Comparison of ENCODE assay signal across 13 cellular contexts in genomic region chr6:73985891-73986290, GRCh38.
DNase-seq lines count a peak whose midpoint lies in the region; ATAC-seq and TF ChIP-seq lines count a peak whose summit lies in the region.
"Had no signal": no experiment of that assay in that cellular context is flagged by ENCODE, and none has a peak within 500 bp of the region (broad histone marks: within the 10 kb centered on the region; RNA-seq: fewer than 3 reads in every experiment).

No MANE protein-coding gene starts in this region.

- 24 to 40% (median 34%) methylated on average over 2 of the region's 2 CpGs for WGBS in heart left ventricle, 4 donors

- TF ChIP-seq CTCF in fibroblast of lung (conservative IDR thresholded peaks at IDR 0.05 in 1 of 2, IDR thresholded peaks at IDR 0.05 in 1 of 2; ENCODE audit: low read depth in 1 of 2, low read length in 2 of 2) (peak; percentile 29 to 34), uterus (IDR thresholded peaks at IDR 0.05) (no peak), mucosa of descending colon (IDR thresholded peaks at IDR 0.05) (no peak), heart left ventricle (IDR thresholded peaks at IDR 0.05) (no peak)

- intact Hi-C loops in activated naive CD4-positive, alpha-beta T cell treated with anti-CD3 and anti-CD28 coated beads for 36 hours (cut with micrococcal nuclease): loop anchor here (5.0 kb wide), 1 partner anchor 1221 kb away; the partner anchor contains the start of gene COL12A1
- intact Hi-C loops in uterus (cut with DNase I; ENCODE audit: low total_unique reads) (no loop called here), mucosa of descending colon (cut with DNase I, micrococcal nuclease) (no loop called here), heart left ventricle (cut with DNase I) (no loop called here)

- H3K79me2 ChIP-seq in fibroblast of lung (ENCODE audit: control insufficient read depth, insufficient read depth, low read length): no peaks in the 10 kb centered on the region

- H3K27ac ChIP-seq in fibroblast of lung (ENCODE audit: insufficient read depth, low read length) (no peak overlapping the region), uterus (peak overlapping the region; percentile 32 to 67), heart left ventricle (no peak overlapping the region)
- H3K27ac ChIP-seq: BLaER1, SJCRH30 had no signal

- H3K4me3 ChIP-seq in fibroblast of lung (replicated peaks in 1 of 4; ENCODE audit: control extremely low read depth in 1 of 4, insufficient read depth in 1 of 4, low read depth in 3 of 4, low read length in 4 of 4): no peak overlapping the region
- no peak overlapping the region for H3K4me3 ChIP-seq in uterus
- no peak overlapping the region for H3K4me3 ChIP-seq in mucosa of descending colon
- no peak overlapping the region for H3K4me3 ChIP-seq in heart left ventricle
- H3K4me3 ChIP-seq: BLaER1, SJCRH30 had no signal

- no peaks in the 10 kb centered on the region for H3K9me3 ChIP-seq in fibroblast of lung (ENCODE audit: control insufficient read depth, insufficient read depth, low read depth, low read length)
- H3K9me3 ChIP-seq in uterus: no peaks in the 10 kb centered on the region
- H3K9me3 ChIP-seq in mucosa of descending colon: peaks cover 6% of the 10 kb centered on the region
- peaks cover 0 to 18% (median 2%) of the 10 kb centered on the region in 12 donors for H3K9me3 ChIP-seq in heart left ventricle
- H3K9me3 ChIP-seq: SJCRH30 had no signal

- TF ChIP-seq POLR2A in uterus (IDR thresholded peaks at IDR 0.05): no peak
- no peak for TF ChIP-seq POLR2A in heart left ventricle (IDR thresholded peaks at IDR 0.05)

- H3K4me1 ChIP-seq in fibroblast of lung (ENCODE audit: control insufficient read depth, extremely low read depth, insufficient read depth, low read length) (peaks cover 9% of the 10 kb centered on the region), uterus (no peaks in the 10 kb centered on the region), mucosa of descending colon (ENCODE audit: low read depth) (no peaks in the 10 kb centered on the region), heart left ventricle (no peaks in the 10 kb centered on the region)
- H3K4me1 ChIP-seq: BLaER1 had no signal

- no peaks in the 10 kb centered on the region for H3K27me3 Mint-ChIP-seq in activated naive CD4-positive, alpha-beta T cell treated with anti-CD3 and anti-CD28 coated beads for 36 hours (ENCODE audit: low read depth)
- H3K27me3 Mint-ChIP-seq: stimulated activated memory B cell treated with anti-CD40 and anti-IgM and Interleukin-4, amounts not matched to agents 10 μg/mL and 1 μg/mL and 100 μg/mL, for 72 hours had no signal

- H3K36me3 Mint-ChIP-seq in activated naive CD4-positive, alpha-beta T cell treated with anti-CD3 and anti-CD28 coated beads for 36 hours (ENCODE audit: low read depth): no peaks in the 10 kb centered on the region
- H3K36me3 Mint-ChIP-seq: stimulated activated memory B cell treated with anti-CD40 and anti-IgM and Interleukin-4, amounts not matched to agents 10 μg/mL and 1 μg/mL and 100 μg/mL, for 72 hours had no signal

- H3K9ac ChIP-seq in fibroblast of lung (ENCODE audit: insufficient read depth, low read length): no peak overlapping the region
- H3K9ac ChIP-seq: BLaER1 had no signal

- H3K27ac Mint-ChIP-seq in activated naive CD4-positive, alpha-beta T cell treated with anti-CD3 and anti-CD28 coated beads for 36 hours: no peak overlapping the region
- H3K27ac Mint-ChIP-seq: stimulated activated memory B cell treated with anti-CD40 and anti-IgM and Interleukin-4, amounts not matched to agents 10 μg/mL and 1 μg/mL and 100 μg/mL, for 72 hours had no signal

- DNase-seq in activated naive CD4-positive, alpha-beta T cell treated with anti-CD3 and anti-CD28 coated beads for 36 hours: peak; percentile 9
- DNase-seq in activated naive CD4-positive, alpha-beta T cell treated with anti-CD3 and anti-CD28 coated beads, Interleukin-2, amount 50 U/mL, for 16 hours: no peak
- peak; percentile 26 for DNase-seq in RKO (ENCODE audit: low spot score)
- peak; percentile 19 to 41 for DNase-seq in fibroblast of lung (ENCODE audit: low read depth in 2 of 2)
- no peak for DNase-seq in uterus
- DNase-seq in stimulated activated CD4-positive, alpha-beta T cell treated with anti-CD3 and anti-CD28 coated beads, Interleukin-4, amount 100 ng/mL, for 24 hours: no peak
- no peak for DNase-seq in mucosa of descending colon
- no peak for DNase-seq in heart left ventricle
- DNase-seq: aorta, NCI-H1436, SJCRH30 had no signal

- no peak for ATAC-seq in mucosa of descending colon
- ATAC-seq in heart left ventricle: no peak
- ATAC-seq: stimulated activated memory B cell treated with anti-CD40 and anti-IgM and Interleukin-4, amounts not matched to agents 10 μg/mL and 1 μg/mL and 100 μg/mL, for 72 hours had no signal

- no peak overlapping the region for H3K4me2 ChIP-seq in fibroblast of lung (ENCODE audit: extremely low read depth, insufficient read depth, low read length)
- H3K4me2 ChIP-seq: BLaER1 had no signal

- no peak overlapping the region for H2AFZ ChIP-seq in fibroblast of lung (ENCODE audit: low read length)

- H3K9me3 Mint-ChIP-seq in activated naive CD4-positive, alpha-beta T cell treated with anti-CD3 and anti-CD28 coated beads for 36 hours: no peaks in the 10 kb centered on the region

- H3K27me3 ChIP-seq in fibroblast of lung (ENCODE audit: control insufficient read depth, insufficient read depth, low read length) (no peaks in the 10 kb centered on the region), uterus (no peaks in the 10 kb centered on the region), heart left ventricle (no peaks in the 10 kb centered on the region)
- H3K27me3 ChIP-seq: BLaER1, SJCRH30 had no signal

- H3K4me3 Mint-ChIP-seq in activated naive CD4-positive, alpha-beta T cell treated with anti-CD3 and anti-CD28 coated beads for 36 hours: no peak overlapping the region
- H3K4me3 Mint-ChIP-seq: stimulated activated memory B cell treated with anti-CD40 and anti-IgM and Interleukin-4, amounts not matched to agents 10 μg/mL and 1 μg/mL and 100 μg/mL, for 72 hours had no signal

- CTCF ChIA-PET in activated naive CD4-positive, alpha-beta T cell treated with anti-CD3 and anti-CD28 coated beads for 36 hours (lab: Charles Lee): no interaction called here

- no peaks in the 10 kb centered on the region for H4K20me1 ChIP-seq in fibroblast of lung (ENCODE audit: control insufficient read depth, extremely low read depth, insufficient read depth, low read length)
- H4K20me1 ChIP-seq: BLaER1 had no signal

- H3K4me1 Mint-ChIP-seq in activated naive CD4-positive, alpha-beta T cell treated with anti-CD3 and anti-CD28 coated beads for 36 hours (ENCODE audit: low read depth): no peaks in the 10 kb centered on the region
- H3K4me1 Mint-ChIP-seq: stimulated activated memory B cell treated with anti-CD40 and anti-IgM and Interleukin-4, amounts not matched to agents 10 μg/mL and 1 μg/mL and 100 μg/mL, for 72 hours had no signal

- H3K36me3 ChIP-seq in fibroblast of lung (ENCODE audit: control insufficient read depth, insufficient read depth, low read length) (no peaks in the 10 kb centered on the region), uterus (no peaks in the 10 kb centered on the region), mucosa of descending colon (ENCODE audit: low read depth) (no peaks in the 10 kb centered on the region), heart left ventricle (no peaks in the 10 kb centered on the region)
- H3K36me3 ChIP-seq: BLaER1, SJCRH30 had no signal

Comparison
In these comparisons a context has a peak if more than half of its experiments do, and no peak if none do; other contexts are left out.
1. DNase-seq: peak in activated naive CD4-positive, alpha-beta T cell treated with anti-CD3 and anti-CD28 coated beads for 36 hours (single experiment), RKO (single experiment) and fibroblast of lung (2 of 2); none in activated naive CD4-positive, alpha-beta T cell treated with anti-CD3 and anti-CD28 coated beads, Interleukin-2, amount 50 U/mL, for 16 hours (single experiment), uterus (0 of 2), stimulated activated CD4-positive, alpha-beta T cell treated with anti-CD3 and anti-CD28 coated beads, Interleukin-4, amount 100 ng/mL, for 24 hours (single experiment), mucosa of descending colon (0 of 3) and heart left ventricle (0 of 5).
2. H3K27ac ChIP-seq: peak in uterus (2 of 2); none in fibroblast of lung (single experiment) and heart left ventricle (0 of 12).
3. CTCF ChIP-seq: peak in fibroblast of lung (2 of 2); none in uterus (0 of 4), mucosa of descending colon (single experiment) and heart left ventricle (0 of 12).